Comparison of ENCODE assay signal across 8 cellular contexts in genomic region chr17:14300628-14301278, GRCh38. TPM values are rescaled to one million over a fixed set of nuclear protein-coding genes. Genes with fewer than 3 reads are reported as not detected.
A peak's percentile ranks its signal among the peaks of the same experiment; 100 is the strongest.
DNase-seq lines count a peak whose midpoint lies in the region; ATAC-seq and TF ChIP-seq lines count a peak whose summit lies in the region.

HS3ST3B1 (plus strand) TSS chr17:14301081; CDS start chr17:14301519, 438 bp downstream.

- peak; percentile 99 for DNase-seq in AG09309 (ENCODE audit: low read depth)
- peak; percentile 96 for DNase-seq in NCI-H524 treated with DMSO at 0.1 percent for 48 hours (lab: John Stamatoyannopoulos, UW)
- peak; percentile 99 for DNase-seq in activated CD4-positive, alpha-beta T cell treated with anti-CD3 and anti-CD28 coated beads, Interleukin-2, amount 50 U/mL, for 1 hour
- DNase-seq in dermis blood vessel endothelial cell = peak; percentile 97
- peak; percentile 100 for DNase-seq in left lobe of liver (ENCODE audit: low spot score)
- DNase-seq in stimulated activated CD4-positive, alpha-beta T cell treated with anti-CD3 and anti-CD28 coated beads, Interleukin-1b, Interleukin-23, amount 100 ng/mL, for 48 hours = peak; percentile 99

- TF ChIP-seq CTCF in AG09309 (IDR thresholded peaks at IDR 0.05; ENCODE audit: control insufficient read depth, insufficient read depth, low read depth, low read length, missing control alignments) = peak; percentile 27

- H3K4me3 ChIP-seq in AG09309 (ENCODE audit: control insufficient read depth, low read depth, low read length) = peak within 1 kb of the TSS; percentile 86

- ATAC-seq in GM19035 (IDR thresholded peaks at IDR 0.05; ENCODE audit: unreplicated experiment) (peak; percentile 81), HG03280 (IDR thresholded peaks at IDR 0.05; ENCODE audit: unreplicated experiment) (peak; percentile 81), left lobe of liver (peak; percentile 69)

RNA-seq across cellular contexts. Expression of gene HS3ST3B1, which starts in this region (rescaled TPM):
- total RNA-seq in dermis blood vessel endothelial cell = 0.28 and 1.4 TPM in 2 replicates
- 39.8 TPM for total RNA-seq in left lobe of liver

Comparison
In these comparisons a context has a peak if more than half of its experiments do, and no peak if none do; other contexts are left out.
1. Peak in every context shown above with its lines: DNase-seq, ATAC-seq and H3K4me3 ChIP-seq.
2. RNA of gene HS3ST3B1 (total RNA-seq): 39.8 TPM in left lobe of liver (single experiment); 0.28 to 1.4 TPM in dermis blood vessel endothelial cell; every median in the first group is over 10 times any median in the second.